Comparison of ENCODE assay signal across 13 cellular contexts in genomic region chr11:115126092-115126491, GRCh38.
A peak's percentile ranks its signal among the peaks of the same experiment; 100 is the strongest.
DNase-seq lines count a peak whose midpoint lies in the region; ATAC-seq and TF ChIP-seq lines count a peak whose summit lies in the region.
"Had no signal": no experiment of that assay in that cellular context is flagged by ENCODE, and none has a peak within 500 bp of the region (broad histone marks: within the 10 kb centered on the region; RNA-seq: fewer than 3 reads in every experiment).

No MANE protein-coding gene starts in this region.

- ATAC-seq in GM18907 (IDR thresholded peaks at IDR 0.05; ENCODE audit: unreplicated experiment) = peak; percentile 39
- ATAC-seq in GM21529 (IDR thresholded peaks at IDR 0.05; ENCODE audit: unreplicated experiment) = peak; percentile 13
- ATAC-seq in HG03064 (IDR thresholded peaks at IDR 0.05; ENCODE audit: low read depth, unreplicated experiment) = peak; percentile 27

- H3K27ac ChIP-seq in tibial nerve (no peak overlapping the region), ovary (no peak overlapping the region)

- H3K27me3 ChIP-seq in tibial nerve = no peaks in the 10 kb centered on the region
- no peaks in the 10 kb centered on the region for H3K27me3 ChIP-seq in ovary

- H3K4me1 ChIP-seq in tibial nerve = no peaks in the 10 kb centered on the region
- H3K4me1 ChIP-seq in ovary (ENCODE audit: insufficient read depth) = no peaks in the 10 kb centered on the region

- no peak overlapping the region for H3K4me3 Mint-ChIP-seq in activated naive CD8-positive, alpha-beta T cell treated with anti-CD3 and anti-CD28 coated beads for 36 hours
- H3K4me3 Mint-ChIP-seq: activated naive CD4-positive, alpha-beta T cell treated with anti-CD3 and anti-CD28 coated beads, Interleukin-2, amount 10 ng/mL, durations not matched to agents 7 days and 5 days had no signal

- H3K9me3 Mint-ChIP-seq in activated naive CD8-positive, alpha-beta T cell treated with anti-CD3 and anti-CD28 coated beads for 36 hours = no peaks in the 10 kb centered on the region
- H3K9me3 Mint-ChIP-seq: activated naive CD4-positive, alpha-beta T cell treated with anti-CD3 and anti-CD28 coated beads, Interleukin-2, amount 10 ng/mL, durations not matched to agents 7 days and 5 days had no signal

- WGBS in tibial nerve, 2 donors = 81 to 88% methylated on average over 2 of the region's 2 CpGs
- 78 to 86% (median 85%) methylated on average over 2 of the region's 2 CpGs for WGBS in ovary, 3 donors

- TF ChIP-seq EP300 in tibial nerve (IDR thresholded peaks at IDR 0.05) (no peak), ovary (IDR thresholded peaks at IDR 0.05) (no peak)

- H3K9me3 ChIP-seq in tibial nerve (no peaks in the 10 kb centered on the region), ovary (no peaks in the 10 kb centered on the region)

- TF ChIP-seq POLR2A in tibial nerve (IDR thresholded peaks at IDR 0.05) = no peak
- no peak for TF ChIP-seq POLR2A in ovary (IDR thresholded peaks at IDR 0.05)

- no peaks in the 10 kb centered on the region for H3K4me1 Mint-ChIP-seq in activated naive CD8-positive, alpha-beta T cell treated with anti-CD3 and anti-CD28 coated beads for 36 hours
- H3K4me1 Mint-ChIP-seq: activated naive CD4-positive, alpha-beta T cell treated with anti-CD3 and anti-CD28 coated beads, Interleukin-2, amount 10 ng/mL, durations not matched to agents 7 days and 5 days had no signal

- H3K27me3 Mint-ChIP-seq in activated naive CD8-positive, alpha-beta T cell treated with anti-CD3 and anti-CD28 coated beads for 36 hours = no peaks in the 10 kb centered on the region
- H3K27me3 Mint-ChIP-seq: activated naive CD4-positive, alpha-beta T cell treated with anti-CD3 and anti-CD28 coated beads, Interleukin-2, amount 10 ng/mL, durations not matched to agents 7 days and 5 days had no signal

- DNase-seq in epithelial cell of proximal tubule (ENCODE audit: low read depth) (peak; percentile 41), tibial nerve (ENCODE audit: low spot score in 2 of 2) (no peak), ovary (no peak), cerebellum (ENCODE audit: low spot score) (no peak)
- DNase-seq in activated naive CD8-positive, alpha-beta T cell treated with anti-CD3 and anti-CD28 coated beads for 36 hours = no peak
- DNase-seq: activated naive CD4-positive, alpha-beta T cell treated with anti-CD3 and anti-CD28 coated beads, Interleukin-2, amount 10 ng/mL, durations not matched to agents 7 days and 5 days; C1 segment of cervical spinal cord; central memory CD4-positive, alpha-beta T cell; NCI-H748 treated with DMSO at 0.1 percent for 48 hours; T1000 had no signal

- H3K36me3 Mint-ChIP-seq in activated naive CD8-positive, alpha-beta T cell treated with anti-CD3 and anti-CD28 coated beads for 36 hours = no peaks in the 10 kb centered on the region
- H3K36me3 Mint-ChIP-seq: activated naive CD4-positive, alpha-beta T cell treated with anti-CD3 and anti-CD28 coated beads, Interleukin-2, amount 10 ng/mL, durations not matched to agents 7 days and 5 days had no signal

- intact Hi-C loops in ovary (cut with DNase I) = no loop called here

- no peak for TF ChIP-seq CTCF in epithelial cell of proximal tubule (conservative IDR thresholded peaks at IDR 0.05; ENCODE audit: low read depth, low read length)
- no peak for TF ChIP-seq CTCF in tibial nerve (IDR thresholded peaks at IDR 0.05)
- TF ChIP-seq CTCF in ovary (IDR thresholded peaks at IDR 0.05) = no peak

- no peak overlapping the region for H3K27ac Mint-ChIP-seq in activated naive CD8-positive, alpha-beta T cell treated with anti-CD3 and anti-CD28 coated beads for 36 hours
- H3K27ac Mint-ChIP-seq: activated naive CD4-positive, alpha-beta T cell treated with anti-CD3 and anti-CD28 coated beads, Interleukin-2, amount 10 ng/mL, durations not matched to agents 7 days and 5 days had no signal

- H3K4me3 ChIP-seq in epithelial cell of proximal tubule (ENCODE audit: low read depth, low read length) = no peak overlapping the region
- H3K4me3 ChIP-seq in tibial nerve = no peak overlapping the region
- H3K4me3 ChIP-seq in ovary = no peak overlapping the region

- H3K36me3 ChIP-seq in tibial nerve (no peaks in the 10 kb centered on the region), ovary (no peaks in the 10 kb centered on the region)
